In the genomic region with DNA sequence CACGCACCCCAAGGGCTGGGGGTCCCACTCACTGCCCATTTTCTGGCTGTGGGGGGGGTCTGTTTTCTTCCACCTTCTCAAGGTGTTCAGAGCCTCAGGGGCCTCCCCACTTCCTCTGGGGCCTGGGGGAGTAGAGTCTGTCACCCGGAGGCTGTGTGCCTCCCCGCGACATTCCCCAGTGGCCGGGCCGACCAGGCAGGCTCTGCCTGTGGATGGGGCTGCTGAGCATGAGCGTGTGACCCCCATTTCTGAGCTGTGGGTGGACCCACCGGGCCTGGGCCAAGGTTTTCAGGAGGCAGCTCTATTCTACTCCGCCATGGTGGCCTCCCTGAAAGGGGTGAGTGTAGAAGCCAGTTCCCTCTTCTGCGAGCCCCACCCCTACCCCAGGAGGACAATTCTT, we compare ENCODE assay signal across 2 cellular contexts.
TF ChIP-seq lines count a peak whose summit lies in the region.

No MANE protein-coding gene starts in this region.

TF ChIP-seq in GM23338, 12 proteins besides CTCF, POLR2A, EP300 and RAD21 (continues in another document):
- TF ChIP-seq JUNB (IDR thresholded peaks at IDR 0.05; ENCODE audit: unreplicated experiment) = no peak
- TF ChIP-seq POLR2AphosphoS5 (IDR thresholded peaks at IDR 0.05; ENCODE audit: low read depth) = no peak
- TF ChIP-seq ZNF331 (CRISPR knock-in tag; IDR thresholded peaks at IDR 0.05; ENCODE audit: low read depth) = no peak
- TF ChIP-seq, protein P1, sequence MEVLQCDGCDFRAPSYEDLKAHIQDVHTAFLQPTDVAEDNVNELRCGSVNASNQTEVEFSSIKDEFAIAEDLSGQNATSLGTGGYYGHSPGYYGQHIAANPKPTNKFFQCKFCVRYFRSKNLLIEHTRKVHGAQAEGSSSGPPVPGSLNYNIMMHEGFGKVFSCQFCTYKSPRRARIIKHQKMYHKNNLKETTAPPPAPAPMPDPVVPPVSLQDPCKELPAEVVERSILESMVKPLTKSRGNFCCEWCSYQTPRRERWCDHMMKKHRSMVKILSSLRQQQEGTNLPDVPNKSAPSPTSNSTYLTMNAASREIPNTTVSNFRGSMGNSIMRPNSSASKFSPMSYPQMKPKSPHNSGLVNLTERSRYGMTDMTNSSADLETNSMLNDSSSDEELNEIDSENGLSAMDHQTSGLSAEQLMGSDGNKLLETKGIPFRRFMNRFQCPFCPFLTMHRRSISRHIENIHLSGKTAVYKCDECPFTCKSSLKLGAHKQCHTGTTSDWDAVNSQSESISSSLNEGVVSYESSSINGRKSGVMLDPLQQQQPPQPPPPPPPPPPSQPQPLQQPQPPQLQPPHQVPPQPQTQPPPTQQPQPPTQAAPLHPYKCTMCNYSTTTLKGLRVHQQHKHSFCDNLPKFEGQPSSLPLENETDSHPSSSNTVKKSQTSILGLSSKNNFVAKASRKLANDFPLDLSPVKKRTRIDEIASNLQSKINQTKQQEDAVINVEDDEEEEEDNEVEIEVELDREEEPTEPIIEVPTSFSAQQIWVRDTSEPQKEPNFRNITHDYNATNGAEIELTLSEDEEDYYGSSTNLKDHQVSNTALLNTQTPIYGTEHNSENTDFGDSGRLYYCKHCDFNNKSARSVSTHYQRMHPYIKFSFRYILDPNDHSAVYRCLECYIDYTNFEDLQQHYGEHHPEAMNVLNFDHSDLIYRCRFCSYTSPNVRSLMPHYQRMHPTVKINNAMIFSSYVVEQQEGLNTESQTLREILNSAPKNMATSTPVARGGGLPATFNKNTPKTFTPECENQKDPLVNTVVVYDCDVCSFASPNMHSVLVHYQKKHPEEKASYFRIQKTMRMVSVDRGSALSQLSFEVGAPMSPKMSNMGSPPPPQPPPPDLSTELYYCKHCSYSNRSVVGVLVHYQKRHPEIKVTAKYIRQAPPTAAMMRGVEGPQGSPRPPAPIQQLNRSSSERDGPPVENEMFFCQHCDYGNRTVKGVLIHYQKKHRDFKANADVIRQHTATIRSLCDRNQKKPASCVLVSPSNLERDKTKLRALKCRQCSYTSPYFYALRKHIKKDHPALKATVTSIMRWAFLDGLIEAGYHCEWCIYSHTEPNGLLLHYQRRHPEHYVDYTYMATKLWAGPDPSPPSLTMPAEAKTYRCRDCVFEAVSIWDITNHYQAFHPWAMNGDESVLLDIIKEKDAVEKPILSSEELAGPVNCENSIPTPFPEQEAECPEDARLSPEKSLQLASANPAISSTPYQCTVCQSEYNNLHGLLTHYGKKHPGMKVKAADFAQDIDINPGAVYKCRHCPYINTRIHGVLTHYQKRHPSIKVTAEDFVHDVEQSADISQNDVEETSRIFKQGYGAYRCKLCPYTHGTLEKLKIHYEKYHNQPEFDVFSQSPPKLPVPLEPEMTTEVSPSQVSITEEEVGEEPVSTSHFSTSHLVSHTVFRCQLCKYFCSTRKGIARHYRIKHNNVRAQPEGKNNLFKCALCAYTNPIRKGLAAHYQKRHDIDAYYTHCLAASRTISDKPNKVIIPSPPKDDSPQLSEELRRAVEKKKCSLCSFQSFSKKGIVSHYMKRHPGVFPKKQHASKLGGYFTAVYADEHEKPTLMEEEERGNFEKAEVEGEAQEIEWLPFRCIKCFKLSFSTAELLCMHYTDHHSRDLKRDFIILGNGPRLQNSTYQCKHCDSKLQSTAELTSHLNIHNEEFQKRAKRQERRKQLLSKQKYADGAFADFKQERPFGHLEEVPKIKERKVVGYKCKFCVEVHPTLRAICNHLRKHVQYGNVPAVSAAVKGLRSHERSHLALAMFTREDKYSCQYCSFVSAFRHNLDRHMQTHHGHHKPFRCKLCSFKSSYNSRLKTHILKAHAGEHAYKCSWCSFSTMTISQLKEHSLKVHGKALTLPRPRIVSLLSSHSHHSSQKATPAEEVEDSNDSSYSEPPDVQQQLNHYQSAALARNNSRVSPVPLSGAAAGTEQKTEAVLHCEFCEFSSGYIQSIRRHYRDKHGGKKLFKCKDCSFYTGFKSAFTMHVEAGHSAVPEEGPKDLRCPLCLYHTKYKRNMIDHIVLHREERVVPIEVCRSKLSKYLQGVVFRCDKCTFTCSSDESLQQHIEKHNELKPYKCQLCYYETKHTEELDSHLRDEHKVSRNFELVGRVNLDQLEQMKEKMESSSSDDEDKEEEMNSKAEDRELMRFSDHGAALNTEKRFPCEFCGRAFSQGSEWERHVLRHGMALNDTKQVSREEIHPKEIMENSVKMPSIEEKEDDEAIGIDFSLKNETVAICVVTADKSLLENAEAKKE (CRISPR knock-in tag; IDR thresholded peaks at IDR 0.05) = no peak
- no peak for TF ChIP-seq NANOG (IDR thresholded peaks at IDR 0.05; ENCODE audit: borderline replicate concordance)
- no peak for TF ChIP-seq EZH2phosphoT487 (IDR thresholded peaks at IDR 0.05; ENCODE audit: unreplicated experiment)
- no peak for TF ChIP-seq ZNF114 (CRISPR knock-in tag; IDR thresholded peaks at IDR 0.05)
- TF ChIP-seq, protein P2, sequence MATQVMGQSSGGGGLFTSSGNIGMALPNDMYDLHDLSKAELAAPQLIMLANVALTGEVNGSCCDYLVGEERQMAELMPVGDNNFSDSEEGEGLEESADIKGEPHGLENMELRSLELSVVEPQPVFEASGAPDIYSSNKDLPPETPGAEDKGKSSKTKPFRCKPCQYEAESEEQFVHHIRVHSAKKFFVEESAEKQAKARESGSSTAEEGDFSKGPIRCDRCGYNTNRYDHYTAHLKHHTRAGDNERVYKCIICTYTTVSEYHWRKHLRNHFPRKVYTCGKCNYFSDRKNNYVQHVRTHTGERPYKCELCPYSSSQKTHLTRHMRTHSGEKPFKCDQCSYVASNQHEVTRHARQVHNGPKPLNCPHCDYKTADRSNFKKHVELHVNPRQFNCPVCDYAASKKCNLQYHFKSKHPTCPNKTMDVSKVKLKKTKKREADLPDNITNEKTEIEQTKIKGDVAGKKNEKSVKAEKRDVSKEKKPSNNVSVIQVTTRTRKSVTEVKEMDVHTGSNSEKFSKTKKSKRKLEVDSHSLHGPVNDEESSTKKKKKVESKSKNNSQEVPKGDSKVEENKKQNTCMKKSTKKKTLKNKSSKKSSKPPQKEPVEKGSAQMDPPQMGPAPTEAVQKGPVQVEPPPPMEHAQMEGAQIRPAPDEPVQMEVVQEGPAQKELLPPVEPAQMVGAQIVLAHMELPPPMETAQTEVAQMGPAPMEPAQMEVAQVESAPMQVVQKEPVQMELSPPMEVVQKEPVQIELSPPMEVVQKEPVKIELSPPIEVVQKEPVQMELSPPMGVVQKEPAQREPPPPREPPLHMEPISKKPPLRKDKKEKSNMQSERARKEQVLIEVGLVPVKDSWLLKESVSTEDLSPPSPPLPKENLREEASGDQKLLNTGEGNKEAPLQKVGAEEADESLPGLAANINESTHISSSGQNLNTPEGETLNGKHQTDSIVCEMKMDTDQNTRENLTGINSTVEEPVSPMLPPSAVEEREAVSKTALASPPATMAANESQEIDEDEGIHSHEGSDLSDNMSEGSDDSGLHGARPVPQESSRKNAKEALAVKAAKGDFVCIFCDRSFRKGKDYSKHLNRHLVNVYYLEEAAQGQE (IDR thresholded peaks at IDR 0.05; ENCODE audit: unreplicated experiment) = no peak
- no peak for TF ChIP-seq STAT1 (IDR thresholded peaks at IDR 0.05; ENCODE audit: unreplicated experiment)
- no peak for TF ChIP-seq CREB1 (CRISPR knock-in tag; IDR thresholded peaks at IDR 0.05; ENCODE audit: low read depth)
- TF ChIP-seq EZH2 (IDR thresholded peaks at IDR 0.05; ENCODE audit: low read depth, unreplicated experiment) = no peak

TF ChIP-seq in H1, 55 proteins besides CTCF, POLR2A, EP300 and RAD21:
- TF ChIP-seq RNF2 (IDR thresholded peaks at IDR 0.05; ENCODE audit: borderline replicate concordance, low read depth, low read length, missing control alignments, poor library complexity, severe bottlenecking) (no peak), CBX5 (IDR thresholded peaks at IDR 0.05; ENCODE audit: low read depth, low read length) (no peak), HDAC6 (IDR thresholded peaks at IDR 0.05; ENCODE audit: low read depth, low read length) (no peak), RXRA (IDR thresholded peaks at IDR 0.05; ENCODE audit: insufficient read depth, low read depth, low read length) (no peak), CHD1 (IDR thresholded peaks at IDR 0.05; ENCODE audit: low read depth, low read length) (no peak), POLR2AphosphoS5 (IDR thresholded peaks at IDR 0.05; ENCODE audit: low read depth, low read length) (no peak), FOSL1 (IDR thresholded peaks at IDR 0.05; ENCODE audit: insufficient read depth, low read depth, low read length) (no peak), ASH2L (IDR thresholded peaks at IDR 0.05; ENCODE audit: low read length) (no peak), JUN (IDR thresholded peaks at IDR 0.05; ENCODE audit: low read depth, low read length) (no peak), SRF (IDR thresholded peaks at IDR 0.05; ENCODE audit: low read depth, low read length) (no peak), EZH2 (IDR thresholded peaks at IDR 0.05; ENCODE audit: low read depth, low read length, severe bottlenecking) (no peak), BCL11A (IDR thresholded peaks at IDR 0.05; ENCODE audit: low read depth in 2 of 2, low read length in 2 of 2) (no peak), GABPA (IDR thresholded peaks at IDR 0.05; ENCODE audit: borderline replicate concordance, insufficient read depth, low read length) (no peak), YY1 (IDR thresholded peaks at IDR 0.05; ENCODE audit: low read depth, low read length) (no peak), SIN3A (conservative IDR thresholded peaks at IDR 0.05 in 1 of 2, IDR thresholded peaks at IDR 0.05 in 1 of 2; ENCODE audit: low read depth in 1 of 2, low read length in 2 of 2) (no peak), POU5F1 (IDR thresholded peaks at IDR 0.05; ENCODE audit: low read depth, low read length) (no peak)
- TF ChIP-seq, protein P3, sequence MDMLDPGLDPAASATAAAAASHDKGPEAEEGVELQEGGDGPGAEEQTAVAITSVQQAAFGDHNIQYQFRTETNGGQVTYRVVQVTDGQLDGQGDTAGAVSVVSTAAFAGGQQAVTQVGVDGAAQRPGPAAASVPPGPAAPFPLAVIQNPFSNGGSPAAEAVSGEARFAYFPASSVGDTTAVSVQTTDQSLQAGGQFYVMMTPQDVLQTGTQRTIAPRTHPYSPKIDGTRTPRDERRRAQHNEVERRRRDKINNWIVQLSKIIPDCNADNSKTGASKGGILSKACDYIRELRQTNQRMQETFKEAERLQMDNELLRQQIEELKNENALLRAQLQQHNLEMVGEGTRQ (IDR thresholded peaks at IDR 0.05; ENCODE audit: low read length) = no peak
